ENCODE assay signal across 8 cellular contexts in the genomic region with DNA sequence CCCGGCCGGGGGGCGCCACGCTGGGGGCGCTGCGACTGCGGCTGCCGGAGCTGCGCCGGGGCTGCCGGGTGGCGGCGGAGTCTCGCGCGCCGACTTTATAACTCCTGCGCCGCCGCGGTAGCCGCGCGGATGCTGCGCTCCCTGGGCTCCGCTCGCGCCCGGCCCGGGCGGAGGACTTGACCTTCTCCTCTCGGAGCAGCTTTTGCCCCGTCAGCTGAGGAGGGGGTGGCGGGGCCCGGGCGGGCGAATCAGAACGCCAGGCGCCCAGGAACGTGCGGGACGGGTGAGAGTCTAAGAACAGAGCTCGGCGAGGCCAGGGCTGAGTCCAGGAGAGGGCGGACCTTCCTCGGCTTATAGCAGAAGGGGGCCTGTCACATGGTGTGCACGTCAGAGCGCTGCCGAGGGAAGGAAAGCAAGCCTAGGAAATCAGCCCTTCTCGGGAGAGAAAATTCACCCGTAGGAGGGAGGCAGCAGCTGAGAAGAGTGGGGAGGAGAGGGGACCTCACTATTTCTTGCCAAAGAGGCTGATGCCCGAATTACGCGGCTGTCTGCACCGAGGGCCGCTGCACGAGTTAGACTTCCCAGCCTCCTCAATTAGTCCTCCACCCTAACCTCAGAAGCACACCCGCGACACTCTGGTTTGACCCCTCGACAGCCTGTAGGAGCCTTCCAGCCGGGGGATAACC.
DNase-seq lines count a peak whose midpoint lies in the region; ATAC-seq and TF ChIP-seq lines count a peak whose summit lies in the region.

A gene (minus strand): TSS at position 327 of the 686 bp plus-strand sequence. CDS start 415 bp downstream, outside the sequence.

- H3K4me3 ChIP-seq in AG04449 (ENCODE audit: low read depth, low read length), result peak within 1 kb of the TSS; percentile 82
- H3K4me3 ChIP-seq in brain microvascular endothelial cell (ENCODE audit: low read depth, low read length), result peak within 1 kb of the TSS; percentile 67
- peak within 1 kb of the TSS; percentile 50 for H3K4me3 ChIP-seq in iPS-18c (ENCODE audit: insufficient read depth, low read depth, low read length)
- H3K4me3 ChIP-seq in skeletal muscle cell (ENCODE audit: low read depth, low read length), result peak within 1 kb of the TSS; percentile 64

- TF ChIP-seq CTCF in AG04449 (IDR thresholded peaks at IDR 0.05; ENCODE audit: insufficient read depth, low read length, missing control alignments) (peak; percentile 26), RWPE1 (conservative IDR thresholded peaks at IDR 0.05; ENCODE audit: low read depth) (peak; percentile 27; the same call in 1 of the 2 replicates), brain microvascular endothelial cell (IDR thresholded peaks at IDR 0.05; ENCODE audit: low read depth, low read length, missing control alignments) (no peak)

- DNase-seq in AG04449 (ENCODE audit: low read depth, low spot score) (peak; percentile 91), Kasumi-1 (lab: John Stamatoyannopoulos, UW) (peak; percentile 48 to 58), RWPE1 (ENCODE audit: low spot score) (peak; percentile 84), brain microvascular endothelial cell (peak; percentile 95), skeletal muscle cell (ENCODE audit: low read depth) (peak; percentile 93), MV-4-11 (lab: John Stamatoyannopoulos, UW) (no peak)

- H3K27me3 ChIP-seq in brain microvascular endothelial cell (replicated peaks), result no peaks in the 10 kb centered on the region

- POLR2A ChIA-PET in AG04449 (lab: Yijun Ruan, JAX), result interaction anchor here (0.5 to 2.0 kb wide), 40 partner anchors 9 to 354 kb away, joined by 3 to 59 read pairs (median 4); a partner anchor contains a TSS
- POLR2A ChIA-PET in RWPE1 (lab: Yijun Ruan, JAX; ENCODE audit: low non-redundant PET), result interaction anchor here (0.5 to 2.2 kb wide), 7 partner anchors 47 to 232 kb away, joined by 3 to 13 read pairs (median 3); a partner anchor contains a TSS

- peak within 1 kb of the TSS; percentile 95 for H3K27ac ChIP-seq in RWPE1
- peak within 1 kb of the TSS; percentile 88 for H3K27ac ChIP-seq in brain microvascular endothelial cell

- ATAC-seq in GM18498 (IDR thresholded peaks at IDR 0.05; ENCODE audit: unreplicated experiment), result peak; percentile 31

- peaks cover 12% of the 10 kb centered on the region for H3K36me3 ChIP-seq in brain microvascular endothelial cell (replicated peaks)

- in situ Hi-C loops in brain microvascular endothelial cell (cut with HindIII; ENCODE audit: low pct_ligation_motif_present, low sequenced_read_pairs), result loop anchor here (25.0 kb wide), 1 partner anchor 136 kb away; no protein-coding TSS in a partner anchor

- H3K9me3 ChIP-seq in iPS-18c (ENCODE audit: control insufficient read depth, insufficient read depth, low read length), result no peaks in the 10 kb centered on the region

- CTCF ChIA-PET in AG04449 (lab: Yijun Ruan, JAX), result interaction anchor here (1.0 to 5.3 kb wide), 11 partner anchors 10 to 233 kb away, joined by 3 to 72 read pairs (median 4); no protein-coding TSS in a partner anchor
- CTCF ChIA-PET in RWPE1 (lab: Yijun Ruan, JAX), result interaction anchor here (0.6 to 2.8 kb wide), 10 partner anchors 8 to 371 kb away, joined by 3 to 34 read pairs (median 4); a partner anchor contains a TSS
